ENCODE assay signal across 1 cellular context in genomic region chr19:40539070-40539469, GRCh38.
TF ChIP-seq lines count a peak whose summit lies in the region.

No MANE protein-coding gene starts in this region.

TF ChIP-seq in HCT116, 20 proteins besides CTCF, POLR2A, EP300 and RAD21 (continued from another document):
- TF ChIP-seq ATF3 (IDR thresholded peaks at IDR 0.05) = no peak
- no peak for TF ChIP-seq REST (IDR thresholded peaks at IDR 0.05; ENCODE audit: low read depth)
- TF ChIP-seq SRF (IDR thresholded peaks at IDR 0.05; ENCODE audit: low read depth) = no peak
- TF ChIP-seq CEBPB (IDR thresholded peaks at IDR 0.05; ENCODE audit: low read depth) = no peak
- no peak for TF ChIP-seq EZH2phosphoT487 (IDR thresholded peaks at IDR 0.05; ENCODE audit: borderline replicate concordance)
- no peak for TF ChIP-seq POLR2AphosphoS5 (IDR thresholded peaks at IDR 0.05; ENCODE audit: low read depth, low read length)
TF ChIP-seq in HCT116: peak in this region for 0.
